Comparison of ENCODE assay signal across 24 cellular contexts in genomic region chr13:22271963-22272362, GRCh38.
"Had no signal": no experiment of that assay in that cellular context is flagged by ENCODE, and none has a peak within 500 bp of the region (broad histone marks: within the 10 kb centered on the region; RNA-seq: fewer than 3 reads in every experiment).

No MANE protein-coding gene starts in this region.

- H3K27me3 Mint-ChIP-seq: naive thymus-derived CD4-positive, alpha-beta T cell; progenitor cell of endocrine pancreas; stimulated activated naive CD8-positive, alpha-beta T cell treated with anti-CD3 and anti-CD28 coated beads, Interleukin-15, amount 100 ng/mL, for 72 hours; type B pancreatic cell had no signal

- H3K4me3 Mint-ChIP-seq: immature natural killer cell; naive thymus-derived CD4-positive, alpha-beta T cell; natural killer cell treated with Interleukin-12 subunit alpha and Interleukin-12 subunit beta and Interleukin-15 and Interleukin-18, amount 100 ng/mL, for 72 hours; stimulated activated naive CD8-positive, alpha-beta T cell treated with anti-CD3 and anti-CD28 coated beads, Interleukin-15, amount 100 ng/mL, for 72 hours; type B pancreatic cell had no signal

- H3K4me1 Mint-ChIP-seq: immature natural killer cell had no signal

- H3K4me1 ChIP-seq: heart left ventricle, left ventricle myocardium inferior, right atrium auricular region, sigmoid colon, spleen, tibial nerve, uterus had no signal

- DNase-seq: heart left ventricle; hypothalamus; immature natural killer cell; kidney; left colon; left ventricle myocardium inferior; midbrain; mucosa of descending colon; naive thymus-derived CD4-positive, alpha-beta T cell; ovary; sigmoid colon; small intestine; spleen; stimulated activated CD4-positive, alpha-beta T cell treated with anti-CD3 and anti-CD28 coated beads, Interleukin-2, amount 100 ng/mL, for 48 hours; stimulated activated naive CD4-positive, alpha-beta T cell treated with Interleukin-2 at 50 U/mL for 16 hours; stimulated activated naive CD8-positive, alpha-beta T cell treated with anti-CD3 and anti-CD28 coated beads, Interleukin-15, amount 100 ng/mL, for 72 hours; substantia nigra; uterus had no signal

- H3K27ac Mint-ChIP-seq: immature natural killer cell; naive thymus-derived CD4-positive, alpha-beta T cell; natural killer cell treated with Interleukin-12 subunit alpha and Interleukin-12 subunit beta and Interleukin-15 and Interleukin-18, amount 100 ng/mL, for 72 hours; progenitor cell of endocrine pancreas; stimulated activated naive CD8-positive, alpha-beta T cell treated with anti-CD3 and anti-CD28 coated beads, Interleukin-15, amount 100 ng/mL, for 72 hours; type B pancreatic cell had no signal

- H3K36me3 ChIP-seq: heart left ventricle, left ventricle myocardium inferior, ovary, right atrium auricular region, sigmoid colon, spleen, tibial nerve, uterus had no signal

- H3K27me3 ChIP-seq: heart left ventricle, ovary, right atrium auricular region, sigmoid colon, spleen, tibial nerve, uterus had no signal

- H3K9me3 ChIP-seq: heart left ventricle, left ventricle myocardium inferior, mucosa of descending colon, ovary, right atrium auricular region, sigmoid colon, spleen, tibial nerve, uterus had no signal

- H3K4me3 ChIP-seq: heart left ventricle, left ventricle myocardium inferior, lung, mucosa of descending colon, ovary, right atrium auricular region, sigmoid colon, spleen, tibial nerve, uterus had no signal

- ATAC-seq: heart left ventricle; left colon; mucosa of descending colon; naive thymus-derived CD4-positive, alpha-beta T cell; natural killer cell treated with Interleukin-12 subunit alpha and Interleukin-12 subunit beta and Interleukin-15 and Interleukin-18, amount 100 ng/mL, for 72 hours; stimulated activated naive CD8-positive, alpha-beta T cell treated with anti-CD3 and anti-CD28 coated beads, Interleukin-15, amount 100 ng/mL, for 72 hours had no signal

- H3K9me3 Mint-ChIP-seq: natural killer cell treated with Interleukin-12 subunit alpha and Interleukin-12 subunit beta and Interleukin-15 and Interleukin-18, amount 100 ng/mL, for 72 hours had no signal

- H3K27ac ChIP-seq: heart left ventricle, left ventricle myocardium inferior, ovary, right atrium auricular region, sigmoid colon, spleen, tibial nerve, uterus had no signal

- H3K36me3 Mint-ChIP-seq: immature natural killer cell; natural killer cell treated with Interleukin-12 subunit alpha and Interleukin-12 subunit beta and Interleukin-15 and Interleukin-18, amount 100 ng/mL, for 72 hours had no signal
